8 cellular contexts compared by ENCODE assay signal in the genomic region with DNA sequence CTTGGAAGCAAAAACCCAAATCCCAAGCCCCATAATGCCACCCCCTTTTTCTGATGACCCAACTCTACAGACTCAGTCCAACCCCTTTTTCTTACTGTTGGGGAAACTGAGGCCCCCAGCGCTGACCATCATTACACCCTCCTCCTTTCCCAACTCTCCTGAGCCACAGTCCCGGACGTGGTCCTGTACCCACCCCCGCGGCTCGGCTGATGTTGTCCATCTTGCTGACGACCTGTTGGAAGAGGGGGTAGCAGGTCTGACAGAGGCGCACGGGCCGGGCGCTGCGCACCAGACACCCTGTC. TPM values are rescaled to one million over a fixed set of nuclear protein-coding genes. Genes with fewer than 3 reads are reported as not detected.
A peak's percentile ranks its signal among the peaks of the same experiment; 100 is the strongest.
DNase-seq lines count a peak whose midpoint lies in the region; ATAC-seq and TF ChIP-seq lines count a peak whose summit lies in the region.

No MANE protein-coding gene starts in this region.

- no peaks in the 10 kb centered on the region for H3K9me3 ChIP-seq in ES-I3 (ENCODE audit: control insufficient read depth, insufficient read depth, low read length)

- POLR2A ChIA-PET in HEK293T (lab: Yijun Ruan, JAX), result no interaction called here

- ATAC-seq in esophagus mucosa (peak; percentile 59), omental fat pad (ENCODE audit: low FRiP score) (peak; percentile 43)

- H3K4me1 ChIP-seq in ES-I3 (ENCODE audit: insufficient read depth, low read length), result 0 out of 2 replicates have a peak, but pooled peaks cover 5% of the 10 kb centered on the region

- H3K36me3 ChIP-seq in ES-I3 (ENCODE audit: insufficient read depth, low read length), result no peaks in the 10 kb centered on the region

- peak overlapping the region; percentile 91 for H3K9ac ChIP-seq in ES-I3 (ENCODE audit: low read depth, low read length)

- CTCF ChIA-PET in HEK293T (lab: Yijun Ruan, JAX), result no interaction called here

- TF ChIP-seq CTCF in omental fat pad (IDR thresholded peaks at IDR 0.05), result no peak

- DNase-seq in HCEC 1CT (peak; percentile 16), RKO (ENCODE audit: low spot score) (peak; percentile 58), omental fat pad (ENCODE audit: low spot score) (peak; percentile 37), COLO829 (ENCODE audit: low spot score) (no peak), HEK293T (ENCODE audit: extremely low spot score) (no peak), SW480 (ENCODE audit: low spot score) (no peak)

TF ChIP-seq in HEK293T, 16 proteins besides CTCF, POLR2A, EP300 and RAD21:
- TF ChIP-seq, protein P1, sequence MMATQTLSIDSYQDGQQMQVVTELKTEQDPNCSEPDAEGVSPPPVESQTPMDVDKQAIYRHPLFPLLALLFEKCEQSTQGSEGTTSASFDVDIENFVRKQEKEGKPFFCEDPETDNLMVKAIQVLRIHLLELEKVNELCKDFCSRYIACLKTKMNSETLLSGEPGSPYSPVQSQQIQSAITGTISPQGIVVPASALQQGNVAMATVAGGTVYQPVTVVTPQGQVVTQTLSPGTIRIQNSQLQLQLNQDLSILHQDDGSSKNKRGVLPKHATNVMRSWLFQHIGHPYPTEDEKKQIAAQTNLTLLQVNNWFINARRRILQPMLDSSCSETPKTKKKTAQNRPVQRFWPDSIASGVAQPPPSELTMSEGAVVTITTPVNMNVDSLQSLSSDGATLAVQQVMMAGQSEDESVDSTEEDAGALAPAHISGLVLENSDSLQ (IDR thresholded peaks at IDR 0.05), result no peak
- TF ChIP-seq L3MBTL2 (conservative IDR thresholded peaks at IDR 0.05) (no peak), CTBP1 (IDR thresholded peaks at IDR 0.05; ENCODE audit: borderline replicate concordance) (no peak), SP1 (IDR thresholded peaks at IDR 0.05) (no peak)

RNA-seq across cellular contexts. Expression of a gene that starts 0.5 kb away (rescaled TPM):
- total RNA-seq in esophagus mucosa (12.8 TPM), omental fat pad (10 to 100 TPM; 38.5 to 53.4 (median 43.1) TPM)

Comparison
In these comparisons a context has a peak if more than half of its experiments do, and no peak if none do; other contexts are left out.
1. DNase-seq: peak in HCEC 1CT (single experiment), RKO (single experiment) and omental fat pad (single experiment); none in COLO829 (single experiment), HEK293T (single experiment) and SW480 (single experiment).